In the genomic region with DNA sequence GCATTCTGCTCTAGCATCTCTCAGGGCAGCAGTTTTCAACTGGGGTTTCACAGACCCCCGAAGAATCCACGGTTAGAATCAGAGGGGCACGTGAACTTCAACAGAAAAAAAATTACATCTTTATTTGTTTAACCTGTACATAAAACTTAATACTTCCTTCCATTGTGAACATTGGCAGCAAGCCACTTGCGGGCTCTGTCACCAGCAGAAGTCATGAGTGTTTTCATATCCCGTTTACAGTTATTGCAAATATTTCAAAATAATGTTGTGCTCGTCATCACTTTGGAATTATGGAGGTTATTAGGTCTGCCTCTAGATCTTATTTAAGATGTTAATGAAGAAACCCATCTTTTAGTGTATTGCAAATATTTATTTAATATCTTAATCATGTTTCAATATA, we compare ENCODE assay signal across 1 cellular context.
TF ChIP-seq lines count a peak whose summit lies in the region.

No MANE protein-coding gene starts in this region.

TF ChIP-seq in HepG2, 621 proteins besides CTCF, POLR2A, EP300 and RAD21 (continued from another document):
- TF ChIP-seq, protein P1, sequence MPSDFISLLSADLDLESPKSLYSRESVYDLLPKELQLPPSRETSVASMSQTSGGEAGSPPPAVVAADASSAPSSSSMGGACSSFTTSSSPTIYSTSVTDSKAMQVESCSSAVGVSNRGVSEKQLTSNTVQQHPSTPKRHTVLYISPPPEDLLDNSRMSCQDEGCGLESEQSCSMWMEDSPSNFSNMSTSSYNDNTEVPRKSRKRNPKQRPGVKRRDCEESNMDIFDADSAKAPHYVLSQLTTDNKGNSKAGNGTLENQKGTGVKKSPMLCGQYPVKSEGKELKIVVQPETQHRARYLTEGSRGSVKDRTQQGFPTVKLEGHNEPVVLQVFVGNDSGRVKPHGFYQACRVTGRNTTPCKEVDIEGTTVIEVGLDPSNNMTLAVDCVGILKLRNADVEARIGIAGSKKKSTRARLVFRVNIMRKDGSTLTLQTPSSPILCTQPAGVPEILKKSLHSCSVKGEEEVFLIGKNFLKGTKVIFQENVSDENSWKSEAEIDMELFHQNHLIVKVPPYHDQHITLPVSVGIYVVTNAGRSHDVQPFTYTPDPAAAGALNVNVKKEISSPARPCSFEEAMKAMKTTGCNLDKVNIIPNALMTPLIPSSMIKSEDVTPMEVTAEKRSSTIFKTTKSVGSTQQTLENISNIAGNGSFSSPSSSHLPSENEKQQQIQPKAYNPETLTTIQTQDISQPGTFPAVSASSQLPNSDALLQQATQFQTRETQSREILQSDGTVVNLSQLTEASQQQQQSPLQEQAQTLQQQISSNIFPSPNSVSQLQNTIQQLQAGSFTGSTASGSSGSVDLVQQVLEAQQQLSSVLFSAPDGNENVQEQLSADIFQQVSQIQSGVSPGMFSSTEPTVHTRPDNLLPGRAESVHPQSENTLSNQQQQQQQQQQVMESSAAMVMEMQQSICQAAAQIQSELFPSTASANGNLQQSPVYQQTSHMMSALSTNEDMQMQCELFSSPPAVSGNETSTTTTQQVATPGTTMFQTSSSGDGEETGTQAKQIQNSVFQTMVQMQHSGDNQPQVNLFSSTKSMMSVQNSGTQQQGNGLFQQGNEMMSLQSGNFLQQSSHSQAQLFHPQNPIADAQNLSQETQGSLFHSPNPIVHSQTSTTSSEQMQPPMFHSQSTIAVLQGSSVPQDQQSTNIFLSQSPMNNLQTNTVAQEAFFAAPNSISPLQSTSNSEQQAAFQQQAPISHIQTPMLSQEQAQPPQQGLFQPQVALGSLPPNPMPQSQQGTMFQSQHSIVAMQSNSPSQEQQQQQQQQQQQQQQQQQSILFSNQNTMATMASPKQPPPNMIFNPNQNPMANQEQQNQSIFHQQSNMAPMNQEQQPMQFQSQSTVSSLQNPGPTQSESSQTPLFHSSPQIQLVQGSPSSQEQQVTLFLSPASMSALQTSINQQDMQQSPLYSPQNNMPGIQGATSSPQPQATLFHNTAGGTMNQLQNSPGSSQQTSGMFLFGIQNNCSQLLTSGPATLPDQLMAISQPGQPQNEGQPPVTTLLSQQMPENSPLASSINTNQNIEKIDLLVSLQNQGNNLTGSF (CRISPR knock-in tag; IDR thresholded peaks at IDR 0.05): no peak
- TF ChIP-seq TBP (CRISPR knock-in tag; IDR thresholded peaks at IDR 0.05) (no peak), RFXANK (CRISPR knock-in tag; IDR thresholded peaks at IDR 0.05) (no peak)
- TF ChIP-seq, protein P2, sequence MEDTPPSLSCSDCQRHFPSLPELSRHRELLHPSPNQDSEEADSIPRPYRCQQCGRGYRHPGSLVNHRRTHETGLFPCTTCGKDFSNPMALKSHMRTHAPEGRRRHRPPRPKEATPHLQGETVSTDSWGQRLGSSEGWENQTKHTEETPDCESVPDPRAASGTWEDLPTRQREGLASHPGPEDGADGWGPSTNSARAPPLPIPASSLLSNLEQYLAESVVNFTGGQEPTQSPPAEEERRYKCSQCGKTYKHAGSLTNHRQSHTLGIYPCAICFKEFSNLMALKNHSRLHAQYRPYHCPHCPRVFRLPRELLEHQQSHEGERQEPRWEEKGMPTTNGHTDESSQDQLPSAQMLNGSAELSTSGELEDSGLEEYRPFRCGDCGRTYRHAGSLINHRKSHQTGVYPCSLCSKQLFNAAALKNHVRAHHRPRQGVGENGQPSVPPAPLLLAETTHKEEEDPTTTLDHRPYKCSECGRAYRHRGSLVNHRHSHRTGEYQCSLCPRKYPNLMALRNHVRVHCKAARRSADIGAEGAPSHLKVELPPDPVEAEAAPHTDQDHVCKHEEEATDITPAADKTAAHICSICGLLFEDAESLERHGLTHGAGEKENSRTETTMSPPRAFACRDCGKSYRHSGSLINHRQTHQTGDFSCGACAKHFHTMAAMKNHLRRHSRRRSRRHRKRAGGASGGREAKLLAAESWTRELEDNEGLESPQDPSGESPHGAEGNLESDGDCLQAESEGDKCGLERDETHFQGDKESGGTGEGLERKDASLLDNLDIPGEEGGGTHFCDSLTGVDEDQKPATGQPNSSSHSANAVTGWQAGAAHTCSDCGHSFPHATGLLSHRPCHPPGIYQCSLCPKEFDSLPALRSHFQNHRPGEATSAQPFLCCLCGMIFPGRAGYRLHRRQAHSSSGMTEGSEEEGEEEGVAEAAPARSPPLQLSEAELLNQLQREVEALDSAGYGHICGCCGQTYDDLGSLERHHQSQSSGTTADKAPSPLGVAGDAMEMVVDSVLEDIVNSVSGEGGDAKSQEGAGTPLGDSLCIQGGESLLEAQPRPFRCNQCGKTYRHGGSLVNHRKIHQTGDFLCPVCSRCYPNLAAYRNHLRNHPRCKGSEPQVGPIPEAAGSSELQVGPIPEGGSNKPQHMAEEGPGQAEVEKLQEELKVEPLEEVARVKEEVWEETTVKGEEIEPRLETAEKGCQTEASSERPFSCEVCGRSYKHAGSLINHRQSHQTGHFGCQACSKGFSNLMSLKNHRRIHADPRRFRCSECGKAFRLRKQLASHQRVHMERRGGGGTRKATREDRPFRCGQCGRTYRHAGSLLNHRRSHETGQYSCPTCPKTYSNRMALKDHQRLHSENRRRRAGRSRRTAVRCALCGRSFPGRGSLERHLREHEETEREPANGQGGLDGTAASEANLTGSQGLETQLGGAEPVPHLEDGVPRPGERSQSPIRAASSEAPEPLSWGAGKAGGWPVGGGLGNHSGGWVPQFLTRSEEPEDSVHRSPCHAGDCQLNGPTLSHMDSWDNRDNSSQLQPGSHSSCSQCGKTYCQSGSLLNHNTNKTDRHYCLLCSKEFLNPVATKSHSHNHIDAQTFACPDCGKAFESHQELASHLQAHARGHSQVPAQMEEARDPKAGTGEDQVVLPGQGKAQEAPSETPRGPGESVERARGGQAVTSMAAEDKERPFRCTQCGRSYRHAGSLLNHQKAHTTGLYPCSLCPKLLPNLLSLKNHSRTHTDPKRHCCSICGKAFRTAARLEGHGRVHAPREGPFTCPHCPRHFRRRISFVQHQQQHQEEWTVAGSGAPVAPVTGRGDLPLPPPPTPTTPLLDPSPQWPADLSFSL (CRISPR knock-in tag; IDR thresholded peaks at IDR 0.05): no peak
